20 cellular contexts compared by ENCODE assay signal in the genomic region with DNA sequence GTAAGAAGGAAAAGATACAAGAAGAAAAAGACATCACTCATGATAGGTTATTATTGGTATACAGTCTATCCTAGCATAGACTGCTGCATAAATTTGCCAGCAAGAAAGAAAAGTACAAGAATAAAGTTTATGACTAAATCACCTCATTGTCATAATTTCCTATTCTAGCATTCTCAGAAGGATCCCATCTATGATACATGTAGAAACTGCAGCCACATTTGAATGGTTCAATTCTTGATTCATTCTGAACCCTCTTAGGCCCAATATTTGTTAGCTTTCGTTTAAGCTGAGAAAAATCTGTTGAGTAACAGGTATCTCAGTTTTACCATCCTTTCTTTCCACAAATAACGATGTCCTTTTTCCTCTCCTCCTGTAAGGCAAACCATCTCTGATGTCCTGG. TPM values are rescaled to one million over a fixed set of nuclear protein-coding genes. Genes with fewer than 3 reads are reported as not detected.
DNase-seq lines count a peak whose midpoint lies in the region; ATAC-seq lines count a peak whose summit lies in the region.
"Had no signal": no experiment of that assay in that cellular context is flagged by ENCODE, and none has a peak within 500 bp of the region (broad histone marks: within the 10 kb centered on the region; RNA-seq: fewer than 3 reads in every experiment).

No MANE protein-coding gene starts in this region.

- H3K4me3 Mint-ChIP-seq in activated CD4-positive, alpha-beta T cell treated with anti-CD3 and anti-CD28 coated beads for 36 hours: no peak overlapping the region
- H3K4me3 Mint-ChIP-seq in activated naive CD8-positive, alpha-beta T cell: no peak overlapping the region
- no peak overlapping the region for H3K4me3 Mint-ChIP-seq in activated naive CD8-positive, alpha-beta T cell treated with anti-CD3 and anti-CD28 coated beads for 36 hours
- H3K4me3 Mint-ChIP-seq in stimulated activated effector memory CD8-positive, alpha-beta T cell treated with anti-CD3 and anti-CD28 coated beads, Interleukin-12 subunit alpha, Interleukin-12 subunit beta, amount 100 ng/mL, for 72 hours: no peak overlapping the region

- H3K9me3 Mint-ChIP-seq in activated CD4-positive, alpha-beta T cell treated with anti-CD3 and anti-CD28 coated beads for 36 hours (ENCODE audit: low read depth): no peaks in the 10 kb centered on the region
- no peaks in the 10 kb centered on the region for H3K9me3 Mint-ChIP-seq in activated naive CD8-positive, alpha-beta T cell (ENCODE audit: low read depth)
- H3K9me3 Mint-ChIP-seq in activated naive CD8-positive, alpha-beta T cell treated with anti-CD3 and anti-CD28 coated beads for 36 hours: no peaks in the 10 kb centered on the region
- H3K9me3 Mint-ChIP-seq in stimulated activated effector memory CD8-positive, alpha-beta T cell treated with anti-CD3 and anti-CD28 coated beads, Interleukin-12 subunit alpha, Interleukin-12 subunit beta, amount 100 ng/mL, for 72 hours: no peaks in the 10 kb centered on the region

- ATAC-seq in activated CD4-positive, alpha-beta T cell treated with anti-CD3 and anti-CD28 coated beads for 36 hours: peak; percentile 90
- ATAC-seq in stimulated activated effector memory CD8-positive, alpha-beta T cell treated with anti-CD3 and anti-CD28 coated beads, Interleukin-12 subunit alpha, Interleukin-12 subunit beta, amount 100 ng/mL, for 72 hours: peak; percentile 92
- ATAC-seq: HCT116, Right ventricle myocardium inferior had no signal

- DNase-seq in activated CD4-positive, alpha-beta T cell treated with anti-CD3 and anti-CD28 coated beads for 36 hours: no peak
- DNase-seq in activated CD4-positive, alpha-beta T cell treated with anti-CD3 and anti-CD28 coated beads, Interleukin-2, amount 50 U/mL, for 1 hour: no peak
- DNase-seq in activated naive CD8-positive, alpha-beta T cell treated with anti-CD3 and anti-CD28 coated beads for 36 hours: no peak
- no peak for DNase-seq in stimulated activated effector memory CD8-positive, alpha-beta T cell treated with anti-CD3 and anti-CD28 coated beads, Interleukin-12 subunit alpha, Interleukin-12 subunit beta, amount 100 ng/mL, for 72 hours (ENCODE audit: low spot score in 2 of 2)
- DNase-seq in stimulated activated CD8-positive, alpha-beta memory T cell treated with anti-CD3 and anti-CD28 coated beads, Interleukin-4, amount 100 ng/mL, for 48 hours: no peak
- no peak for DNase-seq in activated gamma-delta T cell treated with Interleukin-2 at 50 U/mL for 16 hours
- DNase-seq: 8988T, Calu3, DMS79 treated with DMSO at 0.1 percent for 48 hours, GF-D8, NCI-H1092, NCI-H1417 treated with DMSO at 0.1 percent for 48 hours, NCI-H1694 treated with DMSO at 0.1 percent for 48 hours, NCI-H2081, NCI-H2227 treated with DMSO at 0.1 percent for 48 hours, NCI-H526 treated with DMSO at 0.1 percent for 48 hours, PC-9 had no signal

- H3K27me3 Mint-ChIP-seq in activated CD4-positive, alpha-beta T cell treated with anti-CD3 and anti-CD28 coated beads for 36 hours: no peaks in the 10 kb centered on the region
- no peaks in the 10 kb centered on the region for H3K27me3 Mint-ChIP-seq in activated naive CD8-positive, alpha-beta T cell
- H3K27me3 Mint-ChIP-seq in activated naive CD8-positive, alpha-beta T cell treated with anti-CD3 and anti-CD28 coated beads for 36 hours: no peaks in the 10 kb centered on the region

- peaks cover 17% of the 10 kb centered on the region for H3K4me1 Mint-ChIP-seq in activated CD4-positive, alpha-beta T cell treated with anti-CD3 and anti-CD28 coated beads for 36 hours
- peaks cover 17% of the 10 kb centered on the region for H3K4me1 Mint-ChIP-seq in activated naive CD8-positive, alpha-beta T cell (ENCODE audit: low read depth)
- H3K4me1 Mint-ChIP-seq in activated naive CD8-positive, alpha-beta T cell treated with anti-CD3 and anti-CD28 coated beads for 36 hours: peaks cover 16% of the 10 kb centered on the region
- peaks cover 10% of the 10 kb centered on the region for H3K4me1 Mint-ChIP-seq in stimulated activated effector memory CD8-positive, alpha-beta T cell treated with anti-CD3 and anti-CD28 coated beads, Interleukin-12 subunit alpha, Interleukin-12 subunit beta, amount 100 ng/mL, for 72 hours

- CTCF ChIA-PET in activated CD4-positive, alpha-beta T cell treated with anti-CD3 and anti-CD28 coated beads for 36 hours (lab: Charles Lee): interaction anchor here (0.6 to 0.7 kb wide), 2 partner anchors 34 to 651 kb away, joined by 3 to 4 read pairs; no protein-coding TSS in a partner anchor

- H3K36me3 Mint-ChIP-seq in activated CD4-positive, alpha-beta T cell treated with anti-CD3 and anti-CD28 coated beads for 36 hours (ENCODE audit: low read depth): peaks cover 19% of the 10 kb centered on the region
- H3K36me3 Mint-ChIP-seq in activated naive CD8-positive, alpha-beta T cell: peaks cover 16% of the 10 kb centered on the region
- H3K36me3 Mint-ChIP-seq in activated naive CD8-positive, alpha-beta T cell treated with anti-CD3 and anti-CD28 coated beads for 36 hours: peaks cover 17% of the 10 kb centered on the region
- H3K36me3 Mint-ChIP-seq in stimulated activated effector memory CD8-positive, alpha-beta T cell treated with anti-CD3 and anti-CD28 coated beads, Interleukin-12 subunit alpha, Interleukin-12 subunit beta, amount 100 ng/mL, for 72 hours: no peaks in the 10 kb centered on the region

- H3K27ac Mint-ChIP-seq in activated CD4-positive, alpha-beta T cell treated with anti-CD3 and anti-CD28 coated beads for 36 hours: peak overlapping the region; percentile 8
- H3K27ac Mint-ChIP-seq in activated naive CD8-positive, alpha-beta T cell: peak overlapping the region; percentile 37
- H3K27ac Mint-ChIP-seq in activated naive CD8-positive, alpha-beta T cell treated with anti-CD3 and anti-CD28 coated beads for 36 hours: no peak overlapping the region
- H3K27ac Mint-ChIP-seq in stimulated activated effector memory CD8-positive, alpha-beta T cell treated with anti-CD3 and anti-CD28 coated beads, Interleukin-12 subunit alpha, Interleukin-12 subunit beta, amount 100 ng/mL, for 72 hours: peak overlapping the region; percentile 10

- intact Hi-C loops in activated CD4-positive, alpha-beta T cell treated with anti-CD3 and anti-CD28 coated beads for 36 hours (cut with DNase I, micrococcal nuclease): loop anchor here in 1 of 2 experiments (1.0 kb wide), 2 partner anchors 14 to 32 kb away; no protein-coding TSS in a partner anchor

- POLR2A ChIA-PET in activated CD4-positive, alpha-beta T cell treated with anti-CD3 and anti-CD28 coated beads for 36 hours (lab: Charles Lee): interaction anchor here (1.3 kb wide), 1 partner anchor 36 kb away, joined by 4 read pairs; no protein-coding TSS in a partner anchor

RNA-seq across cellular contexts. Expression of gene INVS, which starts 21.2 kb away (rescaled TPM):
- total RNA-seq in activated CD4-positive, alpha-beta T cell treated with anti-CD3 and anti-CD28 coated beads for 36 hours: 10 to 100 TPM; 14.1 to 19.3 TPM
- total RNA-seq in activated naive CD8-positive, alpha-beta T cell treated with anti-CD3 and anti-CD28 coated beads for 36 hours: 10 to 100 TPM; 16.4 to 16.8 TPM

RNA-seq across cellular contexts. Expression of gene ERP44, which starts 21.5 kb away (rescaled TPM):
- 10 to 100 TPM; 12.0 to 12.4 TPM for total RNA-seq in activated CD4-positive, alpha-beta T cell treated with anti-CD3 and anti-CD28 coated beads for 36 hours
- total RNA-seq in activated naive CD8-positive, alpha-beta T cell treated with anti-CD3 and anti-CD28 coated beads for 36 hours: 10 to 100 TPM; 11.4 to 11.6 TPM
